ENCODE assay signal across 19 cellular contexts in genomic region chr21:36901575-36901974, GRCh38.
DNase-seq lines count a peak whose midpoint lies in the region; ATAC-seq and TF ChIP-seq lines count a peak whose summit lies in the region.
"Had no signal": no experiment of that assay in that cellular context is flagged by ENCODE, and none has a peak within 500 bp of the region (broad histone marks: within the 10 kb centered on the region; RNA-seq: fewer than 3 reads in every experiment).

No MANE protein-coding gene starts in this region.

- H3K4me3 ChIP-seq in right atrium auricular region = no peak overlapping the region
- H3K4me3 ChIP-seq: A549, BLaER1, GM23338 had no signal

- no peaks in the 10 kb centered on the region for H3K9me3 Mint-ChIP-seq in activated CD4-positive, alpha-beta T cell treated with anti-CD3 and anti-CD28 coated beads for 36 hours (ENCODE audit: low read depth)
- no peaks in the 10 kb centered on the region for H3K9me3 Mint-ChIP-seq in neural crest cell
- H3K9me3 Mint-ChIP-seq: CD4-positive, alpha-beta memory T cell; GM23338; HFFc6 had no signal

- no peak overlapping the region for H3K4me3 Mint-ChIP-seq in activated CD4-positive, alpha-beta T cell treated with anti-CD3 and anti-CD28 coated beads for 36 hours
- no peak overlapping the region for H3K4me3 Mint-ChIP-seq in neural crest cell
- H3K4me3 Mint-ChIP-seq: CD14-positive monocyte; CD4-positive, alpha-beta memory T cell; GM23338; HFFc6 had no signal

- H3K36me3 Mint-ChIP-seq in activated CD4-positive, alpha-beta T cell treated with anti-CD3 and anti-CD28 coated beads for 36 hours (ENCODE audit: low read depth) = peaks cover 4% of the 10 kb centered on the region
- peaks cover 4% of the 10 kb centered on the region for H3K36me3 Mint-ChIP-seq in neural crest cell (ENCODE audit: low read depth)

- H3K27ac ChIP-seq in right atrium auricular region = no peak overlapping the region
- H3K27ac ChIP-seq: 22Rv1, BLaER1 had no signal

- H3K4me1 ChIP-seq in right atrium auricular region = no peaks in the 10 kb centered on the region
- H3K4me1 ChIP-seq: A549, BLaER1 had no signal

- no peaks in the 10 kb centered on the region for H3K9me3 ChIP-seq in right atrium auricular region
- H3K9me3 ChIP-seq: BLaER1 had no signal

- H3K27me3 Mint-ChIP-seq in activated CD4-positive, alpha-beta T cell treated with anti-CD3 and anti-CD28 coated beads for 36 hours = no peaks in the 10 kb centered on the region
- H3K27me3 Mint-ChIP-seq in neural crest cell (ENCODE audit: low read depth) = no peaks in the 10 kb centered on the region
- H3K27me3 Mint-ChIP-seq: CD4-positive, alpha-beta memory T cell had no signal

- no peak for ATAC-seq in activated CD4-positive, alpha-beta T cell treated with anti-CD3 and anti-CD28 coated beads for 36 hours
- no peak for ATAC-seq in Right ventricle myocardium inferior
- ATAC-seq: A549 had no signal

- no peaks in the 10 kb centered on the region for H3K27me3 ChIP-seq in right atrium auricular region
- H3K27me3 ChIP-seq: BLaER1 had no signal

- peak overlapping the region; percentile 19 for H3K27ac Mint-ChIP-seq in activated CD4-positive, alpha-beta T cell treated with anti-CD3 and anti-CD28 coated beads for 36 hours
- H3K27ac Mint-ChIP-seq in neural crest cell (ENCODE audit: unreplicated experiment) = peak overlapping the region; percentile 13
- H3K27ac Mint-ChIP-seq: CD4-positive, alpha-beta memory T cell; GM23338; HFFc6 had no signal

- DNase-seq in activated CD4-positive, alpha-beta T cell treated with anti-CD3 and anti-CD28 coated beads for 36 hours = no peak
- no peak for DNase-seq in activated CD4-positive, alpha-beta T cell treated with anti-CD3 and anti-CD28 coated beads for 1 hour
- DNase-seq in right atrium auricular region (ENCODE audit: low spot score) (peak; percentile 13), Right ventricle myocardium inferior (ENCODE audit: missing footprints) (no peak), neural crest cell (ENCODE audit: low read depth, low spot score) (no peak), globus pallidus (ENCODE audit: low spot score) (no peak), occipital lobe (lab: John Stamatoyannopoulos, UW) (no peak), AML-193 (lab: John Stamatoyannopoulos, UW) (no peak)
- DNase-seq: Calu3; CD4-positive, alpha-beta memory T cell; DMS79 treated with DMSO at 0.1 percent for 48 hours; GF-D8; HCEC 1CT; HFFc6 had no signal

- intact Hi-C loops in activated CD4-positive, alpha-beta T cell treated with anti-CD3 and anti-CD28 coated beads for 36 hours (cut with DNase I, micrococcal nuclease) = no loop called here
- intact Hi-C loops in Right ventricle myocardium inferior (cut with DNase I) = no loop called here

- peaks cover 24% of the 10 kb centered on the region for H3K4me1 Mint-ChIP-seq in activated CD4-positive, alpha-beta T cell treated with anti-CD3 and anti-CD28 coated beads for 36 hours
- no peaks in the 10 kb centered on the region for H3K4me1 Mint-ChIP-seq in neural crest cell
- H3K4me1 Mint-ChIP-seq: CD14-positive monocyte; CD4-positive, alpha-beta memory T cell had no signal

- POLR2A ChIA-PET in activated CD4-positive, alpha-beta T cell treated with anti-CD3 and anti-CD28 coated beads for 36 hours (lab: Charles Lee) = no interaction called here

- no peaks in the 10 kb centered on the region for H3K36me3 ChIP-seq in right atrium auricular region

- CTCF ChIA-PET in activated CD4-positive, alpha-beta T cell treated with anti-CD3 and anti-CD28 coated beads for 36 hours (lab: Charles Lee) = no interaction called here

- no peak for TF ChIP-seq CTCF in right atrium auricular region (IDR thresholded peaks at IDR 0.05)
- TF ChIP-seq CTCF in neural crest cell (conservative IDR thresholded peaks at IDR 0.05) = no peak
